Comparison of ENCODE assay signal across 1 cellular context in the genomic region with DNA sequence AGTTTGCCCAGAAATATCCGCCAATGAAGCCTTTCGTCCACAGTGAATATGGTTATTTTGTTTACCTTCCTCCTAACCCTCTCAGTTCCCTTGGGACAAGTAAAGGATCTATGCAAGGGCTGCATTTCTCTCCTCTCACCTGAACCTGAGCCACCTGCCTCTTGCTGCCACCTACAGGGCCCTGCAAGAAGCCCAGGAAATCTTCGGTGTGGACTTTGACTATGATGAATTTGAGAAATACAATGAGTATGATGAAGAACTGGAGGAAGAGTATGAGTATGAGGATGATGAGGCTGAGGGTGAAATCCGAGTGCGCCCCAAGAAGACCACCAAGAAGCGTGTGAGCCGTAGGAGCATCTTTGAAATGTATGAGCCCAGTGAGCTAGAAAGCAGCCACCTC.
TF ChIP-seq lines count a peak whose summit lies in the region.

No MANE protein-coding gene starts in this region.

TF ChIP-seq in GM23338, 12 proteins besides CTCF, POLR2A, EP300 and RAD21 (continued from another document):
- TF ChIP-seq ZNF462 (CRISPR knock-in tag; IDR thresholded peaks at IDR 0.05) = no peak
- no peak for TF ChIP-seq NANOG (IDR thresholded peaks at IDR 0.05; ENCODE audit: borderline replicate concordance)
- TF ChIP-seq EZH2 (IDR thresholded peaks at IDR 0.05; ENCODE audit: low read depth, unreplicated experiment) = no peak
- TF ChIP-seq EZH2phosphoT487 (IDR thresholded peaks at IDR 0.05; ENCODE audit: unreplicated experiment) = no peak
